ENCODE assay signal across 19 cellular contexts in genomic region chr22:22821340-22821739, GRCh38.
A peak's percentile ranks its signal among the peaks of the same experiment; 100 is the strongest.
DNase-seq lines count a peak whose midpoint lies in the region; ATAC-seq and TF ChIP-seq lines count a peak whose summit lies in the region.
"Had no signal": no experiment of that assay in that cellular context is flagged by ENCODE, and none has a peak within 500 bp of the region (broad histone marks: within the 10 kb centered on the region; RNA-seq: fewer than 3 reads in every experiment).

No MANE protein-coding gene starts in this region.

- H3K9me3 Mint-ChIP-seq in stimulated activated naive CD8-positive, alpha-beta T cell treated with anti-CD3 and anti-CD28 coated beads, Interleukin-15, Interleukin-2, amounts not matched to agents 100 ng/mL and 50 ng/mL, for 24 hours: no peaks in the 10 kb centered on the region
- H3K9me3 Mint-ChIP-seq in stimulated activated naive CD8-positive, alpha-beta T cell treated with anti-CD3 and anti-CD28 coated beads, Interleukin-15, amount 100 ng/mL, for 72 hours: no peaks in the 10 kb centered on the region
- H3K9me3 Mint-ChIP-seq in T-cell (no peaks in the 10 kb centered on the region), type B pancreatic cell (no peaks in the 10 kb centered on the region)
- H3K9me3 Mint-ChIP-seq in central memory CD8-positive, alpha-beta T cell: no peaks in the 10 kb centered on the region
- H3K9me3 Mint-ChIP-seq: brain, neural progenitor cell had no signal

- TF ChIP-seq CTCF in type B pancreatic cell (conservative IDR thresholded peaks at IDR 0.05): no peak

- H3K27ac Mint-ChIP-seq in stimulated activated naive CD8-positive, alpha-beta T cell treated with anti-CD3 and anti-CD28 coated beads, Interleukin-15, Interleukin-2, amounts not matched to agents 100 ng/mL and 50 ng/mL, for 24 hours: peak overlapping the region; percentile 77
- no peak overlapping the region for H3K27ac Mint-ChIP-seq in stimulated activated naive CD8-positive, alpha-beta T cell treated with anti-CD3 and anti-CD28 coated beads, Interleukin-15, amount 100 ng/mL, for 72 hours
- peak overlapping the region; percentile 99 for H3K27ac Mint-ChIP-seq in T-cell
- H3K27ac Mint-ChIP-seq in central memory CD8-positive, alpha-beta T cell (ENCODE audit: low read depth): peak overlapping the region; percentile 82
- no peak overlapping the region for H3K27ac Mint-ChIP-seq in type B pancreatic cell
- H3K27ac Mint-ChIP-seq: brain, neural progenitor cell had no signal

- no peak for ATAC-seq in stimulated activated naive CD8-positive, alpha-beta T cell treated with anti-CD3 and anti-CD28 coated beads, Interleukin-15, amount 100 ng/mL, for 72 hours
- ATAC-seq in T-cell (replicated peaks in 1 of 4): no peak
- ATAC-seq in central memory CD8-positive, alpha-beta T cell (replicated peaks; ENCODE audit: extremely low read depth, poor library complexity, severe bottlenecking): no peak
- ATAC-seq in HG03108 (IDR thresholded peaks at IDR 0.05; ENCODE audit: unreplicated experiment): no peak
- no peak for ATAC-seq in HG03565 (IDR thresholded peaks at IDR 0.05; ENCODE audit: unreplicated experiment)
- no peak for ATAC-seq in GM21447 (IDR thresholded peaks at IDR 0.05; ENCODE audit: unreplicated experiment)
- ATAC-seq: gastroesophageal sphincter, PC-3 had no signal

- H3K4me1 Mint-ChIP-seq in stimulated activated naive CD8-positive, alpha-beta T cell treated with anti-CD3 and anti-CD28 coated beads, Interleukin-15, Interleukin-2, amounts not matched to agents 100 ng/mL and 50 ng/mL, for 24 hours (ENCODE audit: low read depth): peaks cover 86% of the 10 kb centered on the region
- peaks cover 77% of the 10 kb centered on the region for H3K4me1 Mint-ChIP-seq in stimulated activated naive CD8-positive, alpha-beta T cell treated with anti-CD3 and anti-CD28 coated beads, Interleukin-15, amount 100 ng/mL, for 72 hours
- peaks cover 96% of the 10 kb centered on the region in 3 donors for H3K4me1 Mint-ChIP-seq in T-cell
- peaks cover 89% of the 10 kb centered on the region for H3K4me1 Mint-ChIP-seq in central memory CD8-positive, alpha-beta T cell
- H3K4me1 Mint-ChIP-seq in type B pancreatic cell (ENCODE audit: unreplicated experiment): no peaks in the 10 kb centered on the region
- H3K4me1 Mint-ChIP-seq: brain had no signal

- CTCF ChIA-PET in T-cell (lab: Charles Lee): interaction anchor here in 1 of 2 donors (0.6 to 1.0 kb wide), 2 partner anchors 27 to 63 kb away, joined by 3 to 4 read pairs; no protein-coding TSS in a partner anchor

- POLR2A ChIA-PET in T-cell (lab: Charles Lee): no interaction called here

- H3K36me3 Mint-ChIP-seq in stimulated activated naive CD8-positive, alpha-beta T cell treated with anti-CD3 and anti-CD28 coated beads, Interleukin-15, Interleukin-2, amounts not matched to agents 100 ng/mL and 50 ng/mL, for 24 hours (ENCODE audit: low read depth): no peaks in the 10 kb centered on the region
- no peaks in the 10 kb centered on the region for H3K36me3 Mint-ChIP-seq in T-cell
- H3K36me3 Mint-ChIP-seq in central memory CD8-positive, alpha-beta T cell (ENCODE audit: insufficient read depth): peaks cover 3% of the 10 kb centered on the region
- H3K36me3 Mint-ChIP-seq in type B pancreatic cell: no peaks in the 10 kb centered on the region
- H3K36me3 Mint-ChIP-seq: brain, neural progenitor cell had no signal

- H3K4me3 Mint-ChIP-seq in stimulated activated naive CD8-positive, alpha-beta T cell treated with anti-CD3 and anti-CD28 coated beads, Interleukin-15, Interleukin-2, amounts not matched to agents 100 ng/mL and 50 ng/mL, for 24 hours: peak overlapping the region; percentile 49
- H3K4me3 Mint-ChIP-seq in stimulated activated naive CD8-positive, alpha-beta T cell treated with anti-CD3 and anti-CD28 coated beads, Interleukin-15, amount 100 ng/mL, for 72 hours: no peak overlapping the region
- H3K4me3 Mint-ChIP-seq in T-cell (peak overlapping the region in 2 of 3 donors; percentile 49 to 83), type B pancreatic cell (no peak overlapping the region)
- peak overlapping the region; percentile 80 for H3K4me3 Mint-ChIP-seq in central memory CD8-positive, alpha-beta T cell
- H3K4me3 Mint-ChIP-seq: brain, neural progenitor cell had no signal

- H3K27me3 Mint-ChIP-seq in stimulated activated naive CD8-positive, alpha-beta T cell treated with anti-CD3 and anti-CD28 coated beads, Interleukin-15, Interleukin-2, amounts not matched to agents 100 ng/mL and 50 ng/mL, for 24 hours: no peaks in the 10 kb centered on the region
- H3K27me3 Mint-ChIP-seq in stimulated activated naive CD8-positive, alpha-beta T cell treated with anti-CD3 and anti-CD28 coated beads, Interleukin-15, amount 100 ng/mL, for 72 hours: no peaks in the 10 kb centered on the region
- no peaks in the 10 kb centered on the region for H3K27me3 Mint-ChIP-seq in T-cell
- no peaks in the 10 kb centered on the region for H3K27me3 Mint-ChIP-seq in central memory CD8-positive, alpha-beta T cell
- H3K27me3 Mint-ChIP-seq in type B pancreatic cell: peaks cover 25% of the 10 kb centered on the region

- no peak for DNase-seq in stimulated activated naive CD8-positive, alpha-beta T cell treated with anti-CD3 and anti-CD28 coated beads, Interleukin-15, amount 100 ng/mL, for 72 hours
- DNase-seq in T-cell (no peak), type B pancreatic cell (ENCODE audit: extremely low spot score, unreplicated experiment) (no peak)
- no peak for DNase-seq in central memory CD8-positive, alpha-beta T cell (ENCODE audit: low spot score in 2 of 2)
- DNase-seq: activated CD4-positive, alpha-beta T cell treated with anti-CD3 and anti-CD28 coated beads for 48 hours; effector CD8-positive, alpha-beta T cell; KG1; NCI-H187; NCI-H82; PC-3; SHP77 treated with DMSO at 0.1 percent for 48 hours; substantia nigra had no signal

Comparison
In these comparisons a context has a peak if more than half of its experiments do, and no peak if none do; other contexts are left out.
1. H3K27ac Mint-ChIP-seq: peak in stimulated activated naive CD8-positive, alpha-beta T cell treated with anti-CD3 and anti-CD28 coated beads, Interleukin-15, Interleukin-2, amounts not matched to agents 100 ng/mL and 50 ng/mL, for 24 hours (single experiment), T-cell (2 of 2) and central memory CD8-positive, alpha-beta T cell (single experiment); none in stimulated activated naive CD8-positive, alpha-beta T cell treated with anti-CD3 and anti-CD28 coated beads, Interleukin-15, amount 100 ng/mL, for 72 hours (0 of 2) and type B pancreatic cell (single experiment).
2. H3K4me3 Mint-ChIP-seq: peak in stimulated activated naive CD8-positive, alpha-beta T cell treated with anti-CD3 and anti-CD28 coated beads, Interleukin-15, Interleukin-2, amounts not matched to agents 100 ng/mL and 50 ng/mL, for 24 hours (single experiment), T-cell (2 of 3) and central memory CD8-positive, alpha-beta T cell (single experiment); none in stimulated activated naive CD8-positive, alpha-beta T cell treated with anti-CD3 and anti-CD28 coated beads, Interleukin-15, amount 100 ng/mL, for 72 hours (0 of 2) and type B pancreatic cell (single experiment).